In genomic region chr2:1187189-1187588, GRCh38 we compare ENCODE assay signal across 11 cellular contexts.
"Had no signal": no experiment of that assay in that cellular context is flagged by ENCODE, and none has a peak within 500 bp of the region (broad histone marks: within the 10 kb centered on the region; RNA-seq: fewer than 3 reads in every experiment).

No MANE protein-coding gene starts in this region.

- H3K4me3 Mint-ChIP-seq: GM23338, H9, HFFc6 had no signal

- H3K4me1 ChIP-seq: HAP-1 had no signal

- H3K9me3 ChIP-seq: HAP-1 had no signal

- H3K4me2 ChIP-seq: GM23338 had no signal

- H2AFZ ChIP-seq: GM23248, GM23338 had no signal

- H3K36me3 ChIP-seq: HAP-1 had no signal

- H3K9ac ChIP-seq: GM23248 had no signal

- H3K27ac Mint-ChIP-seq: GM23338, H9, HFFc6 had no signal

- H3K4me3 ChIP-seq: GM23248, GM23338, HAP-1 had no signal

- DNase-seq: GM23248, GOT3, H7, H9, HCEC 1CT, HFFc6 had no signal

- H3K4me1 Mint-ChIP-seq: GM23338 had no signal

- H3K27ac ChIP-seq: GM23248 had no signal

- FAIRE-seq: H1, H54 had no signal

- ATAC-seq: GM23338, HCT116 had no signal
